ENCODE assay signal across 26 cellular contexts in genomic region chr13:114013336-114013735, GRCh38. TPM values are rescaled to one million over a fixed set of nuclear protein-coding genes. Genes with fewer than 3 reads are reported as not detected.
DNase-seq lines count a peak whose midpoint lies in the region; ATAC-seq and TF ChIP-seq lines count a peak whose summit lies in the region.
"Had no signal": no experiment of that assay in that cellular context is flagged by ENCODE, and none has a peak within 500 bp of the region (broad histone marks: within the 10 kb centered on the region; RNA-seq: fewer than 3 reads in every experiment).

No MANE protein-coding gene starts in this region.

- no peak overlapping the region for H3K4me3 ChIP-seq in naive thymus-derived CD4-positive, alpha-beta T cell (ENCODE audit: low read length)
- H3K4me3 ChIP-seq in subcutaneous abdominal adipose tissue (ENCODE audit: low read depth in 1 of 5, low read length in 5 of 5) = peak overlapping the region in 1 of 5 donors; percentile 62
- H3K4me3 ChIP-seq in mesendoderm (ENCODE audit: low read length) = no peak overlapping the region
- no peak overlapping the region for H3K4me3 ChIP-seq in osteoblast (ENCODE audit: insufficient read depth, low read length)
- no peak overlapping the region for H3K4me3 ChIP-seq in suprapubic skin
- H3K4me3 ChIP-seq: A549; BLaER1 treated with 17β-estradiol and CSF1 and Interleukin-3, amounts not matched to agents 10 nM and 100 nM; GM12878 had no signal

- peaks cover 3% of the 10 kb centered on the region for H4K20me1 ChIP-seq in osteoblast (ENCODE audit: insufficient read depth, low read length)

- POLR2A ChIA-PET in CD4-positive, alpha-beta T cell (lab: Charles Lee) = no interaction called here
- POLR2A ChIA-PET in RWPE1 (lab: Yijun Ruan, JAX; ENCODE audit: low non-redundant PET) = no interaction called here
- POLR2A ChIA-PET in naive thymus-derived CD4-positive, alpha-beta T cell (lab: Charles Lee) = no interaction called here

- peak overlapping the region; percentile 7 for H3K27ac ChIP-seq in CD4-positive, alpha-beta T cell (ENCODE audit: low read depth, low read length)
- H3K27ac ChIP-seq in RWPE1 (peak overlapping the region; percentile 30; the same call in 1 of the 2 replicates), subcutaneous abdominal adipose tissue (ENCODE audit: low read depth, low read length) (peak overlapping the region; percentile 86), mesendoderm (ENCODE audit: low read depth, low read length) (no peak overlapping the region), osteoblast (ENCODE audit: low read depth, low read length) (no peak overlapping the region), suprapubic skin (no peak overlapping the region)
- peak overlapping the region; percentile 11 for H3K27ac ChIP-seq in naive thymus-derived CD4-positive, alpha-beta T cell (ENCODE audit: low read depth, low read length)
- H3K27ac ChIP-seq: 22Rv1; A549; BLaER1 treated with 17β-estradiol and CSF1 and Interleukin-3, amounts not matched to agents 10 nM and 100 nM; C4-2B had no signal

- no peak overlapping the region for H3K56ac ChIP-seq in mesendoderm (ENCODE audit: low read length)

- intact Hi-C loops in CD4-positive, alpha-beta T cell (cut with DNase I, micrococcal nuclease) = loop anchor here in 1 of 2 experiments (5.0 kb wide), 1 partner anchor 46 kb away; no protein-coding TSS in a partner anchor
- intact Hi-C loops in naive thymus-derived CD4-positive, alpha-beta T cell (cut with micrococcal nuclease) = no loop called here

- H2AFZ ChIP-seq in osteoblast (ENCODE audit: low read length) = no peak overlapping the region

- no peak for TF ChIP-seq POLR2A in suprapubic skin (IDR thresholded peaks at IDR 0.05)

- WGBS in mesendoderm (ENCODE audit: extremely low coverage, insufficient coverage, low lambda C conversion rate) = no CpG with 5 or more reads among the region's 4 CpGs
- 88% methylated on average over 4 of the region's 4 CpGs for WGBS in suprapubic skin

- H3K36me3 ChIP-seq in naive thymus-derived CD4-positive, alpha-beta T cell (ENCODE audit: control insufficient read depth in 2 of 3, insufficient read depth in 3 of 3, low read length in 3 of 3) = peaks cover 32 to 96% (median 70%) of the 10 kb centered on the region in 3 experiments
- H3K36me3 ChIP-seq in subcutaneous abdominal adipose tissue (ENCODE audit: control insufficient read depth in 5 of 5, insufficient read depth in 5 of 5, low read length in 5 of 5) = peaks cover 6 to 89% (median 70%) of the 10 kb centered on the region in 5 donors
- no peaks in the 10 kb centered on the region for H3K36me3 ChIP-seq in mesendoderm (ENCODE audit: control insufficient read depth, insufficient read depth, low read length)
- H3K36me3 ChIP-seq in osteoblast (ENCODE audit: insufficient read depth, low read length) = peaks cover 85% of the 10 kb centered on the region
- H3K36me3 ChIP-seq in suprapubic skin = peaks cover 42% of the 10 kb centered on the region

- no peak overlapping the region for H3K23ac ChIP-seq in mesendoderm (ENCODE audit: low read length)

- no peak overlapping the region for H3K4me3 Mint-ChIP-seq in CD4-positive, alpha-beta T cell
- H3K4me3 Mint-ChIP-seq in naive thymus-derived CD4-positive, alpha-beta T cell = no peak overlapping the region
- H3K4me3 Mint-ChIP-seq: B cell; CD4-positive, alpha-beta memory T cell; CD8-positive, alpha-beta memory T cell had no signal

- no peak overlapping the region for H2BK120ac ChIP-seq in mesendoderm (ENCODE audit: low read depth, low read length)

- H3K27me3 ChIP-seq in CD4-positive, alpha-beta T cell (ENCODE audit: control insufficient read depth, insufficient read depth, low read length) = no peaks in the 10 kb centered on the region
- H3K27me3 ChIP-seq in naive thymus-derived CD4-positive, alpha-beta T cell (ENCODE audit: control insufficient read depth in 2 of 2, insufficient read depth in 2 of 2, low read length in 2 of 2) = no peaks in the 10 kb centered on the region
- H3K27me3 ChIP-seq in subcutaneous abdominal adipose tissue (ENCODE audit: control insufficient read depth in 5 of 5, insufficient read depth in 4 of 5, low read length in 5 of 5) = no peaks in the 10 kb centered on the region
- no peaks in the 10 kb centered on the region for H3K27me3 ChIP-seq in mesendoderm (ENCODE audit: insufficient read depth, low read length, poor library complexity)
- no peaks in the 10 kb centered on the region for H3K27me3 ChIP-seq in osteoblast (ENCODE audit: insufficient read depth, low read length)
- H3K27me3 ChIP-seq in suprapubic skin = no peaks in the 10 kb centered on the region
- H3K27me3 ChIP-seq: BLaER1 treated with 17β-estradiol and CSF1 and Interleukin-3, amounts not matched to agents 10 nM and 100 nM had no signal

- no peak overlapping the region for H4K5ac ChIP-seq in mesendoderm (ENCODE audit: low read length)

- no peaks in the 10 kb centered on the region for H3K4me1 ChIP-seq in naive thymus-derived CD4-positive, alpha-beta T cell (ENCODE audit: control insufficient read depth in 2 of 2, insufficient read depth in 2 of 2, low read length in 2 of 2)
- peaks cover 0 to 51% (median 35%) of the 10 kb centered on the region in 5 donors for H3K4me1 ChIP-seq in subcutaneous abdominal adipose tissue (ENCODE audit: control insufficient read depth in 5 of 5, insufficient read depth in 5 of 5, low read length in 5 of 5)
- no peaks in the 10 kb centered on the region for H3K4me1 ChIP-seq in mesendoderm (ENCODE audit: control insufficient read depth, low read depth, low read length)
- no peaks in the 10 kb centered on the region for H3K4me1 ChIP-seq in osteoblast (ENCODE audit: insufficient read depth, low read length)
- peaks cover 30% of the 10 kb centered on the region for H3K4me1 ChIP-seq in suprapubic skin
- H3K4me1 ChIP-seq: A549 had no signal

- H4K8ac ChIP-seq in mesendoderm (ENCODE audit: low read depth, low read length) = no peak overlapping the region

- H3K4ac ChIP-seq in mesendoderm (ENCODE audit: low read depth, low read length) = no peak overlapping the region

- no peaks in the 10 kb centered on the region for H3K27me3 Mint-ChIP-seq in CD4-positive, alpha-beta T cell
- H3K27me3 Mint-ChIP-seq in naive thymus-derived CD4-positive, alpha-beta T cell = no peaks in the 10 kb centered on the region
- H3K27me3 Mint-ChIP-seq: B cell; CD4-positive, alpha-beta memory T cell; CD8-positive, alpha-beta memory T cell had no signal

- no peaks in the 10 kb centered on the region for H3K79me2 ChIP-seq in mesendoderm (ENCODE audit: control insufficient read depth, insufficient read depth, low read length)
- H3K79me2 ChIP-seq in osteoblast (ENCODE audit: insufficient read depth, low read length) = peaks cover 4% of the 10 kb centered on the region

- H3K9me3 ChIP-seq in CD4-positive, alpha-beta T cell (ENCODE audit: control insufficient read depth, low read length) = no peaks in the 10 kb centered on the region
- no peaks in the 10 kb centered on the region for H3K9me3 ChIP-seq in naive thymus-derived CD4-positive, alpha-beta T cell (ENCODE audit: control insufficient read depth in 2 of 3, low read length in 3 of 3)
- H3K9me3 ChIP-seq in subcutaneous abdominal adipose tissue (ENCODE audit: control insufficient read depth in 5 of 5, low read length in 5 of 5) (no peaks in the 10 kb centered on the region), osteoblast (ENCODE audit: low read depth, low read length) (no peaks in the 10 kb centered on the region), suprapubic skin (no peaks in the 10 kb centered on the region)
- H3K9me3 ChIP-seq: A549; BLaER1 treated with 17β-estradiol and CSF1 and Interleukin-3, amounts not matched to agents 10 nM and 100 nM had no signal

- DNase-seq in CD4-positive, alpha-beta T cell = no peak
- DNase-seq in RWPE1 (ENCODE audit: low spot score) (no peak), mesendoderm (no peak), osteoblast (ENCODE audit: insufficient read length, low spot score, missing footprints) (no peak), suprapubic skin (ENCODE audit: low spot score in 2 of 2) (no peak)
- DNase-seq in naive thymus-derived CD4-positive, alpha-beta T cell = no peak
- DNase-seq: AML-193; CD4-positive, alpha-beta memory T cell; CD8-positive, alpha-beta memory T cell; COR-L47; DMS 273 treated with DMSO at 0.1 percent for 48 hours; DMS153; DMS53; DMS79; DND-41; EL; GDM1 had no signal

- CTCF ChIA-PET in CD4-positive, alpha-beta T cell (lab: Charles Lee) = no interaction called here
- CTCF ChIA-PET in RWPE1 (lab: Yijun Ruan, JAX) = no interaction called here
- CTCF ChIA-PET in naive thymus-derived CD4-positive, alpha-beta T cell (lab: Charles Lee) = no interaction called here

- TF ChIP-seq CTCF in CD4-positive, alpha-beta T cell (IDR thresholded peaks at IDR 0.05) = no peak
- TF ChIP-seq CTCF in RWPE1 (conservative IDR thresholded peaks at IDR 0.05; ENCODE audit: low read depth) (no peak), osteoblast (IDR thresholded peaks at IDR 0.05; ENCODE audit: extremely low read depth, low read depth, low read length) (no peak), suprapubic skin (IDR thresholded peaks at IDR 0.05) (no peak)

- no peak overlapping the region for H3K18ac ChIP-seq in mesendoderm (ENCODE audit: low read length)

- ATAC-seq in CD4-positive, alpha-beta T cell (ENCODE audit: poor library complexity) = no peak
- ATAC-seq in naive thymus-derived CD4-positive, alpha-beta T cell = no peak
- ATAC-seq: A549, GM12878 had no signal

- peaks cover 52% of the 10 kb centered on the region for H3K36me3 Mint-ChIP-seq in CD4-positive, alpha-beta T cell (ENCODE audit: low read depth)
- H3K36me3 Mint-ChIP-seq in naive thymus-derived CD4-positive, alpha-beta T cell = peaks cover 8 to 26% (median 13%) of the 10 kb centered on the region in 5 donors

- TF ChIP-seq EP300 in suprapubic skin (IDR thresholded peaks at IDR 0.05) = no peak

- peaks cover 6% of the 10 kb centered on the region for H3K4me1 Mint-ChIP-seq in CD4-positive, alpha-beta T cell (ENCODE audit: low read depth)
- peaks cover 4 to 7% (median 6%) of the 10 kb centered on the region in 7 donors for H3K4me1 Mint-ChIP-seq in naive thymus-derived CD4-positive, alpha-beta T cell
- H3K4me1 Mint-ChIP-seq: B cell had no signal

- H3K9ac ChIP-seq in subcutaneous abdominal adipose tissue (ENCODE audit: low read length in 5 of 5) (peak overlapping the region in 3 of 5 donors; percentile 47 to 65 (median 58)), mesendoderm (ENCODE audit: low read length) (no peak overlapping the region)
- H3K9ac ChIP-seq: BLaER1 treated with 17β-estradiol and CSF1 and Interleukin-3, amounts not matched to agents 10 nM and 100 nM had no signal

- no peak overlapping the region for H2BK15ac ChIP-seq in mesendoderm (replicated peaks; ENCODE audit: low read depth)

- H3K79me1 ChIP-seq in mesendoderm (ENCODE audit: low read length) = no peaks in the 10 kb centered on the region

- H3K4me2 ChIP-seq in mesendoderm (ENCODE audit: low read length) (no peak overlapping the region), osteoblast (ENCODE audit: insufficient read depth, low read length) (no peak overlapping the region)
- H3K4me2 ChIP-seq: A549; BLaER1 treated with 17β-estradiol and CSF1 and Interleukin-3, amounts not matched to agents 10 nM and 100 nM had no signal

- no peak overlapping the region for H3K27ac Mint-ChIP-seq in CD4-positive, alpha-beta T cell
- no peak overlapping the region for H3K27ac Mint-ChIP-seq in naive thymus-derived CD4-positive, alpha-beta T cell
- H3K27ac Mint-ChIP-seq: B cell; CD4-positive, alpha-beta memory T cell; CD8-positive, alpha-beta memory T cell had no signal

- no peak overlapping the region for H2BK5ac ChIP-seq in mesendoderm (ENCODE audit: low read length)

- no peaks in the 10 kb centered on the region for H3K9me3 Mint-ChIP-seq in CD4-positive, alpha-beta T cell
- peaks cover 0 to 9% (median 0%) of the 10 kb centered on the region in 11 donors for H3K9me3 Mint-ChIP-seq in naive thymus-derived CD4-positive, alpha-beta T cell

- H2AK5ac ChIP-seq in mesendoderm (ENCODE audit: low read length) = no peak overlapping the region

RNA-seq across cellular contexts. Expression of gene C13orf46, which starts 39.5 kb away (rescaled TPM):
- total RNA-seq in CD4-positive, alpha-beta T cell = 10 to 100 TPM; 19.3 to 19.7 TPM
- total RNA-seq in naive thymus-derived CD4-positive, alpha-beta T cell = 10 to 100 TPM in 4 of 5 experiments, 1 to 10 TPM in 1; 8.0 to 27.0 (median 19.1) TPM
- 1 to 10 TPM; 1.3 to 1.4 TPM for polyA plus RNA-seq in naive thymus-derived CD4-positive, alpha-beta T cell
- polyA plus RNA-seq in mesendoderm (2013, experiment 1 of 2) = 0.20 TPM
- polyA plus RNA-seq in mesendoderm (2013, experiment 2 of 2) = 0.07 TPM
- total RNA-seq in osteoblast (0.36 and 0.59 TPM in 2 replicates), suprapubic skin (1 to 10 TPM in 1 of 4 donors, under 1 TPM in 3; 0.16 to 1.4 (median 0.53) TPM)
- total RNA-seq: Daoy, G401 had no signal

Comparison
In these comparisons a context has a peak if more than half of its experiments do, and no peak if none do; other contexts are left out.
1. H3K27ac ChIP-seq: peak in CD4-positive, alpha-beta T cell (single experiment), RWPE1 (single experiment), naive thymus-derived CD4-positive, alpha-beta T cell (single experiment) and subcutaneous abdominal adipose tissue (single experiment); none in mesendoderm (single experiment), osteoblast (single experiment) and suprapubic skin (single experiment).